ENCODE assay signal across 6 cellular contexts in genomic region chr7:144287385-144287784, GRCh38. TPM values are rescaled to one million over a fixed set of nuclear protein-coding genes. Genes with fewer than 3 reads are reported as not detected.
"Had no signal": no experiment of that assay in that cellular context is flagged by ENCODE, and none has a peak within 500 bp of the region (broad histone marks: within the 10 kb centered on the region; RNA-seq: fewer than 3 reads in every experiment).

No MANE protein-coding gene starts in this region.

RNA-seq across cellular contexts. Expression of gene CTAGE8, which starts 18.3 kb away (rescaled TPM):
- total RNA-seq: SJSA1 had no signal
- polyA plus RNA-seq: SK-N-SH had no signal

RNA-seq across cellular contexts. Expression of gene OR2A7, which starts 22.8 kb away (rescaled TPM):
- total RNA-seq: K562, SJSA1 had no signal
- polyA plus RNA-seq: SK-N-SH had no signal

RNA-seq across cellular contexts. Expression of gene OR2A1, which starts 24.8 kb away (rescaled TPM):
- total RNA-seq: K562, PC-9, Right ventricle myocardium superior, SJSA1 had no signal
- polyA plus RNA-seq: K562, SK-N-SH had no signal

RNA-seq across cellular contexts. Expression of gene OR2A42, which starts 48.0 kb away (rescaled TPM):
- total RNA-seq: K562, M059J, PC-9, Right ventricle myocardium superior, SJSA1 had no signal
- polyA plus RNA-seq: K562, SK-N-SH had no signal
